Comparison of ENCODE assay signal across 9 cellular contexts in the genomic region with DNA sequence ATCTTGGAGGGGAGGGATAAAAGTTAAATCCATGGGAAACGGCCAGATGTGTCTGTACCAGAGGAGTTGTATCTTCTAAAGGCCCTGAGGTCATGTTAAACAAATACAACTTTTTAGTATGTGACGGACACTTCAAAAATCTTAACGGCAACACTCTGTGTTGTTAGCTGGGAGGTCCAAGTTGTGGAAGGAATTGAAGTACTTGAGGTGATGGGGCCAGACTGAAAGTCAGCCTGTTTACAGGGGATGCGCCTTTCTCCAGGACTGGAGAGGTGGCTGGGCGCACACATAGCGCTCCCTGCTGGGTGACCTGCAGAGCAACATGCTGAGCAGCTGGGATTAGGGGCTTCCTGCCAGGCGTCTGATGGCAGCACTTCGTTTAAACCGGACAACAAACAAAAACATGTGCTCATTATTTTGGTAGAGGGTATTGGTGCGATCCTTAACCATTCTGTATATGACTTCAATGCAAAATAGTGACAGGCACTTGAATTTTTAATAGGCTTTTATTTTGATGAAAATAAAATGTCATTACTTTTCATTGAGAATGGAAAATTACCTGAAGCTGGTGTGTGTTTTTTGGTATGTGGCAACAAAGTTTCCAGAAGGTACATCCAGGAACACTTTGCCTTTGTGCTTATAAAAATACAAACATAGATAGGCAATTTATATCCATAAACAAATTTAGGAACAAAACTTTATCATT.
A peak's percentile ranks its signal among the peaks of the same experiment; 100 is the strongest.
DNase-seq lines count a peak whose midpoint lies in the region; ATAC-seq and TF ChIP-seq lines count a peak whose summit lies in the region.
"Had no signal": no experiment of that assay in that cellular context is flagged by ENCODE, and none has a peak within 500 bp of the region (broad histone marks: within the 10 kb centered on the region; RNA-seq: fewer than 3 reads in every experiment).

No MANE protein-coding gene starts in this region.

- no peak overlapping the region for H4K5ac ChIP-seq in mesendoderm (ENCODE audit: low read length)

- DNase-seq in NCI-H2107 treated with DMSO at 0.1 percent for 48 hours (lab: John Stamatoyannopoulos, UW; ENCODE audit: unreplicated experiment) (peak; percentile 28), NCI-H2107 (lab: John Stamatoyannopoulos, UW) (no peak), endodermal cell (peak; percentile 91), mesendoderm (peak; percentile 93), thyroid gland (peak; percentile 51 to 63)

- H2AFZ ChIP-seq in KMS-11 (ENCODE audit: low read depth) (no peak overlapping the region), SU-DHL-6 (ENCODE audit: low read depth, low read length, severe bottlenecking) (no peak overlapping the region)

- H4K20me1 ChIP-seq in KMS-11 (ENCODE audit: insufficient read depth) (no peaks in the 10 kb centered on the region), SU-DHL-6 (ENCODE audit: low read depth, low read length) (peaks cover 4% of the 10 kb centered on the region; the same call in 1 of the 2 replicates)

- no peak overlapping the region for H3K27ac ChIP-seq in KMS-11
- H3K27ac ChIP-seq in SU-DHL-6 (ENCODE audit: low read depth, low read length): no peak overlapping the region
- no peak overlapping the region for H3K27ac ChIP-seq in endodermal cell (ENCODE audit: low read depth, low read length)
- no peak overlapping the region for H3K27ac ChIP-seq in mesendoderm (ENCODE audit: low read depth, low read length)
- H3K27ac ChIP-seq in thyroid gland: no peak overlapping the region

- no peaks in the 10 kb centered on the region for H3K9me2 ChIP-seq in SU-DHL-6 (replicated peaks; ENCODE audit: insufficient read depth, low read length)

- H3K9ac ChIP-seq in KMS-11 (no peak overlapping the region), SU-DHL-6 (ENCODE audit: low read length) (no peak overlapping the region), endodermal cell (ENCODE audit: extremely low read depth, low read length, poor library complexity, severe bottlenecking) (no peak overlapping the region), mesendoderm (ENCODE audit: low read length) (no peak overlapping the region)

- peaks cover 11% of the 10 kb centered on the region for H3K79me1 ChIP-seq in mesendoderm (ENCODE audit: low read length)

- H3K18ac ChIP-seq in mesendoderm (ENCODE audit: low read length): no peak overlapping the region

- H3K27me3 ChIP-seq in KMS-11 (ENCODE audit: insufficient read depth, low read depth) (no peaks in the 10 kb centered on the region), SU-DHL-6 (ENCODE audit: low read length) (no peaks in the 10 kb centered on the region), endodermal cell (ENCODE audit: control insufficient read depth, insufficient read depth, low read length, poor library complexity, severe bottlenecking) (no peaks in the 10 kb centered on the region), mesendoderm (ENCODE audit: insufficient read depth, low read length, poor library complexity) (no peaks in the 10 kb centered on the region), thyroid gland (no peaks in the 10 kb centered on the region)

- no peak overlapping the region for H3K56ac ChIP-seq in mesendoderm (ENCODE audit: low read length)

- H3K79me2 ChIP-seq in KMS-11 (ENCODE audit: insufficient read depth, low read depth) (no peaks in the 10 kb centered on the region), SU-DHL-6 (ENCODE audit: insufficient read depth, low read length) (no peaks in the 10 kb centered on the region), mesendoderm (ENCODE audit: control insufficient read depth, insufficient read depth, low read length) (no peaks in the 10 kb centered on the region)

- H3K4me3 ChIP-seq in KMS-11 (IDR thresholded peaks at IDR 0.05; ENCODE audit: insufficient read depth, low read depth, low read length) (no peak overlapping the region), SU-DHL-6 (ENCODE audit: insufficient read depth, low read length, poor library complexity, severe bottlenecking) (no peak overlapping the region), endodermal cell (ENCODE audit: low read length) (no peak overlapping the region), mesendoderm (ENCODE audit: low read length) (no peak overlapping the region), thyroid gland (replicated peaks in 1 of 3) (no peak overlapping the region)

- peaks cover 37% of the 10 kb centered on the region for H3K36me3 Mint-ChIP-seq in endodermal cell (ENCODE audit: low read depth)

- peak; percentile 89 for TF ChIP-seq CTCF in KMS-11 (conservative IDR thresholded peaks at IDR 0.05; ENCODE audit: low read depth, low read length)
- peak; percentile 85 for TF ChIP-seq CTCF in SU-DHL-6 (IDR thresholded peaks at IDR 0.05; ENCODE audit: insufficient read depth, low read length, poor library complexity, severe bottlenecking)
- peak; percentile 96 for TF ChIP-seq CTCF in endodermal cell (conservative IDR thresholded peaks at IDR 0.05)
- peak in 5 of 6 experiments; percentile 25 to 71 (median 65) for TF ChIP-seq CTCF in thyroid gland (IDR thresholded peaks at IDR 0.05)

- H2BK15ac ChIP-seq in mesendoderm (replicated peaks; ENCODE audit: low read depth): no peak overlapping the region

- H3K4me1 Mint-ChIP-seq in endodermal cell: peaks cover 50% of the 10 kb centered on the region

- no peaks in the 10 kb centered on the region for H3K9me3 Mint-ChIP-seq in endodermal cell
- H3K9me3 Mint-ChIP-seq: CD8-positive, alpha-beta memory T cell had no signal

- H3K23ac ChIP-seq in mesendoderm (ENCODE audit: low read length): no peak overlapping the region

- H3K4me2 ChIP-seq in KMS-11 (no peak overlapping the region), SU-DHL-6 (ENCODE audit: low read depth, low read length, poor library complexity, severe bottlenecking) (no peak overlapping the region), mesendoderm (ENCODE audit: low read length) (no peak overlapping the region)

- H3K9me3 ChIP-seq in SU-DHL-6 (ENCODE audit: insufficient read depth, low read length): no peaks in the 10 kb centered on the region
- H3K9me3 ChIP-seq in endodermal cell (ENCODE audit: control insufficient read depth, low read length): no peaks in the 10 kb centered on the region
- H3K9me3 ChIP-seq in thyroid gland: no peaks in the 10 kb centered on the region

- intact Hi-C loops in thyroid gland (cut with DNase I): loop anchor here (5.0 to 10.0 kb wide), 2 partner anchors 230 to 457 kb away; no protein-coding TSS in a partner anchor

- peak overlapping the region; percentile 75 for H3K27ac Mint-ChIP-seq in endodermal cell

- H3K4me1 ChIP-seq in KMS-11 (ENCODE audit: low read depth, poor library complexity, severe bottlenecking): peaks cover 11% of the 10 kb centered on the region
- H3K4me1 ChIP-seq in endodermal cell (ENCODE audit: control insufficient read depth, insufficient read depth, low read length): peaks cover 27% of the 10 kb centered on the region
- peaks cover 4% of the 10 kb centered on the region for H3K4me1 ChIP-seq in mesendoderm (ENCODE audit: control insufficient read depth, low read depth, low read length)
- H3K4me1 ChIP-seq in thyroid gland: peaks cover 3 to 4% of the 10 kb centered on the region in 2 donors

- H4K8ac ChIP-seq in mesendoderm (ENCODE audit: low read depth, low read length): no peak overlapping the region

- H3K27me3 Mint-ChIP-seq in endodermal cell (ENCODE audit: insufficient read depth): no peaks in the 10 kb centered on the region
- H3K27me3 Mint-ChIP-seq: CD8-positive, alpha-beta memory T cell had no signal

- TF ChIP-seq POLR2A in thyroid gland (IDR thresholded peaks at IDR 0.05): no peak

- H3F3A ChIP-seq in SU-DHL-6 (ENCODE audit: insufficient read depth): peaks cover 19% of the 10 kb centered on the region; the same call in 1 of the 2 replicates

- no peak overlapping the region for H2BK5ac ChIP-seq in mesendoderm (ENCODE audit: low read length)

- no peak overlapping the region for H2AK5ac ChIP-seq in mesendoderm (ENCODE audit: low read length)

- H3K36me3 ChIP-seq in KMS-11 (ENCODE audit: insufficient read depth) (peaks cover 4% of the 10 kb centered on the region; the same call in 1 of the 2 replicates), SU-DHL-6 (ENCODE audit: low read length) (peaks cover 28% of the 10 kb centered on the region; the same call in 1 of the 2 replicates), endodermal cell (ENCODE audit: control insufficient read depth, insufficient read depth, low read length) (peaks cover 65% of the 10 kb centered on the region), mesendoderm (ENCODE audit: control insufficient read depth, insufficient read depth, low read length) (peaks cover 5% of the 10 kb centered on the region), thyroid gland (peaks cover 4 to 5% of the 10 kb centered on the region in 2 donors)

- ATAC-seq in GM21723 (IDR thresholded peaks at IDR 0.05; ENCODE audit: unreplicated experiment): peak; percentile 67

- H3K4me3 Mint-ChIP-seq in endodermal cell: no peak overlapping the region
- H3K4me3 Mint-ChIP-seq: CD8-positive, alpha-beta memory T cell had no signal

- WGBS in endodermal cell (ENCODE audit: insufficient coverage in 1 of 2, insufficient read length in 1 of 2), 2 experiments: 23 to 26% methylated on average over 7 to 10 of the region's 10 CpGs
- WGBS in mesendoderm (ENCODE audit: extremely low coverage, insufficient coverage, low lambda C conversion rate): no CpG with 5 or more reads among the region's 10 CpGs
- 37 to 44% methylated on average over 10 of the region's 10 CpGs for WGBS in thyroid gland, 2 donors

- H3K4ac ChIP-seq in mesendoderm (ENCODE audit: low read depth, low read length): no peak overlapping the region

- no peak overlapping the region for H2BK120ac ChIP-seq in mesendoderm (ENCODE audit: low read depth, low read length)
